Comparison of ENCODE assay signal across 37 cellular contexts in the genomic region with DNA sequence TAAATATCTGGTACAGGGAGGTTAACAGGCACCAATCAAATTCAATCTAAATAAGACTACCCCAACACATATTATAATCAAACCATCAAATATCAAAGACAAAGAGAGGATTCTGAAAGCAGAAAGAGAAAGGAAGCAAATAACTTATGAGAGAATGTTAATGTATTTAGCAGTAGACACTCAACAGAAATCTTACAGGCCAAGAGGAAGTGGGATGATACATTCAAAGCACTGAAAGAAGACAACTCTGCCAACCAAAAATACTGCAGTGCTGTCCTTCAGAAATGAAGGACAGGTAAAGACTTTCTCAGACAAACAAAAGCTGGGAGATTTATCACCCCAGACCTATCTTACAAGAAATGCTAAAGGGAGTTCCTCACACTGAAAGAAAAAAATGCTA.
"Had no signal": no experiment of that assay in that cellular context is flagged by ENCODE, and none has a peak within 500 bp of the region (broad histone marks: within the 10 kb centered on the region; RNA-seq: fewer than 3 reads in every experiment).

No MANE protein-coding gene starts in this region.

- H3K4me3 Mint-ChIP-seq: activated CD4-positive, alpha-beta memory T cell treated with anti-CD3 and anti-CD28 coated beads, Interleukin-2, amount 10 ng/mL, durations not matched to agents 7 days and 5 days; activated CD8-positive, alpha-beta memory T cell treated with anti-CD3 and anti-CD28 coated beads, Interleukin-2, amount 10 ng/mL, durations not matched to agents 7 days and 5 days; activated naive CD4-positive, alpha-beta T cell treated with anti-CD3 and anti-CD28 coated beads, Interleukin-2, amount 10 ng/mL, durations not matched to agents 7 days and 5 days; activated naive CD8-positive, alpha-beta T cell; activated naive CD8-positive, alpha-beta T cell treated with anti-CD3 and anti-CD28 coated beads, Interleukin-2, amount 50 U/mL, for 24 hours; brain had no signal

- H3K4me3 ChIP-seq: SJSA1 had no signal

- DNase-seq: activated CD4-positive, alpha-beta memory T cell treated with anti-CD3 and anti-CD28 coated beads, Interleukin-2, amount 10 ng/mL, durations not matched to agents 7 days and 5 days; activated CD4-positive, alpha-beta T cell treated with anti-CD3 and anti-CD28 coated beads for 1 hour; activated CD4-positive, alpha-beta T cell treated with anti-CD3 and anti-CD28 coated beads for 48 hours; activated CD4-positive, CD25-positive, alpha-beta regulatory T cell; activated CD8-positive, alpha-beta memory T cell treated with anti-CD3 and anti-CD28 coated beads for 24 hours; activated CD8-positive, alpha-beta memory T cell treated with anti-CD3 and anti-CD28 coated beads, Interleukin-2, amount 10 ng/mL, durations not matched to agents 7 days and 5 days; activated CD8-positive, alpha-beta memory T cell treated with anti-CD3 and anti-CD28 coated beads, Interleukin-2, amount 50 U/mL, for 48 hours; activated effector memory CD4-positive, alpha-beta T cell treated with Interleukin-2 at 50 U/mL for 16 hours; activated naive CD4-positive, alpha-beta T cell treated with anti-CD3 and anti-CD28 coated beads, Interleukin-2, amount 10 ng/mL, durations not matched to agents 7 days and 5 days; activated naive CD8-positive, alpha-beta T cell treated with anti-CD3 and anti-CD28 coated beads, Interleukin-2, amount 50 U/mL, for 24 hours; activated T-cell treated with anti-CD3 and anti-CD28 coated beads, Interleukin-2, amount 50 U/mL, for 48 hours; anterior cingulate cortex; central memory CD4-positive, alpha-beta T cell; Karpas-422; MM.1S; NCI-H1092 treated with DMSO at 0.1 percent for 48 hours; NCI-H1417; NCI-H146; NCI-H187; NCI-H2029 treated with DMSO at 0.1 percent for 48 hours; NCI-H2107; NCI-H2171; NCI-H510A; NCI-H526; NCI-H748 treated with DMSO at 0.1 percent for 48 hours; NK-92 treated with Interleukin-12 subunit alpha and Interleukin-12 subunit beta, amount 100 ng/mL, for 24 hours; SHP77 treated with DMSO at 0.1 percent for 48 hours; SK-N-SH; SW 1271; T-helper 1 cell; T-helper 2 cell; T-helper 9 cell; WERI-Rb-1 had no signal

- H3K27me3 Mint-ChIP-seq: activated naive CD4-positive, alpha-beta T cell treated with anti-CD3 and anti-CD28 coated beads, Interleukin-2, amount 10 ng/mL, durations not matched to agents 7 days and 5 days; activated naive CD8-positive, alpha-beta T cell had no signal

- H3K36me3 ChIP-seq: SJSA1, WERI-Rb-1 had no signal

- H3K4me1 ChIP-seq: SJSA1 had no signal

- H3K36me3 Mint-ChIP-seq: activated CD8-positive, alpha-beta memory T cell treated with anti-CD3 and anti-CD28 coated beads, Interleukin-2, amount 10 ng/mL, durations not matched to agents 7 days and 5 days; activated naive CD4-positive, alpha-beta T cell treated with anti-CD3 and anti-CD28 coated beads, Interleukin-2, amount 10 ng/mL, durations not matched to agents 7 days and 5 days; brain had no signal

- H3K27ac ChIP-seq: SJSA1, WERI-Rb-1 had no signal

- H3K4me2 ChIP-seq: SK-N-SH had no signal

- ATAC-seq: activated CD8-positive, alpha-beta memory T cell treated with anti-CD3 and anti-CD28 coated beads, Interleukin-2, amount 10 ng/mL, durations not matched to agents 7 days and 5 days; activated naive CD8-positive, alpha-beta T cell treated with anti-CD3 and anti-CD28 coated beads, Interleukin-2, amount 50 U/mL, for 24 hours; Panc1 had no signal

- H3K4me1 Mint-ChIP-seq: activated naive CD4-positive, alpha-beta T cell treated with anti-CD3 and anti-CD28 coated beads, Interleukin-2, amount 10 ng/mL, durations not matched to agents 7 days and 5 days; brain had no signal

- H3K27me3 ChIP-seq: SJSA1 had no signal

- H3K9me2 ChIP-seq: SK-N-SH had no signal

- H3K27ac Mint-ChIP-seq: activated CD4-positive, alpha-beta memory T cell treated with anti-CD3 and anti-CD28 coated beads, Interleukin-2, amount 10 ng/mL, durations not matched to agents 7 days and 5 days; activated CD8-positive, alpha-beta memory T cell treated with anti-CD3 and anti-CD28 coated beads, Interleukin-2, amount 10 ng/mL, durations not matched to agents 7 days and 5 days; activated naive CD4-positive, alpha-beta T cell treated with anti-CD3 and anti-CD28 coated beads, Interleukin-2, amount 10 ng/mL, durations not matched to agents 7 days and 5 days; activated naive CD8-positive, alpha-beta T cell; activated naive CD8-positive, alpha-beta T cell treated with anti-CD3 and anti-CD28 coated beads, Interleukin-2, amount 50 U/mL, for 24 hours; brain had no signal
